ENCODE assay signal across 1 cellular context in the genomic region with DNA sequence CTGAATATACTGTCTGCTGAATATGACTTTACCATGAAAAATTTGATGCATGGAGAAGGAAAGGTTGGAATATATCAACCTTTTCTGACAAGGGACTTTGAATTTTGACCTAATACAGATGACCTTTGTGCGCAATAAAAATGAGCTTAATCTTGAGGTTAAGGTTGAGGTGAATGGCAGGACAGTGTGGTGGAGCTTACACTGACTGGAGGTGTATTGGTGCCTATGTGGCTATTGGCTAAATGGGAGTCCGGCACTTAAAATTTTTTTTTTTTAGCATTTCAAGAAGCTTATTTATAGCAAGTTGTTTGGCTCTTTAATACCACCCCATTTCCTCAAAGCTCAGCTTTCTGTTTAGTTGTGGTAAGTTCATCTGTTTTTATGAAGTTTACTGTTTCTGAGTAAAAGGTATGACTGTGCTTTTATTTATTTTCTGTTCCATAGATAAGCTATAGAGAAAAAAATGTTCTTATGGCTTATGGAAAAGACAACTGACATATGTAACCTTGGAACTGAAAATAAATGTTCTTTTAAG.
A peak's percentile ranks its signal among the peaks of the same experiment; 100 is the strongest.
TF ChIP-seq lines count a peak whose summit lies in the region.

No MANE protein-coding gene starts in this region.

TF ChIP-seq in HEK293, 187 proteins besides CTCF, POLR2A, EP300 and RAD21 (continued from another document):
- TF ChIP-seq, protein P1, sequence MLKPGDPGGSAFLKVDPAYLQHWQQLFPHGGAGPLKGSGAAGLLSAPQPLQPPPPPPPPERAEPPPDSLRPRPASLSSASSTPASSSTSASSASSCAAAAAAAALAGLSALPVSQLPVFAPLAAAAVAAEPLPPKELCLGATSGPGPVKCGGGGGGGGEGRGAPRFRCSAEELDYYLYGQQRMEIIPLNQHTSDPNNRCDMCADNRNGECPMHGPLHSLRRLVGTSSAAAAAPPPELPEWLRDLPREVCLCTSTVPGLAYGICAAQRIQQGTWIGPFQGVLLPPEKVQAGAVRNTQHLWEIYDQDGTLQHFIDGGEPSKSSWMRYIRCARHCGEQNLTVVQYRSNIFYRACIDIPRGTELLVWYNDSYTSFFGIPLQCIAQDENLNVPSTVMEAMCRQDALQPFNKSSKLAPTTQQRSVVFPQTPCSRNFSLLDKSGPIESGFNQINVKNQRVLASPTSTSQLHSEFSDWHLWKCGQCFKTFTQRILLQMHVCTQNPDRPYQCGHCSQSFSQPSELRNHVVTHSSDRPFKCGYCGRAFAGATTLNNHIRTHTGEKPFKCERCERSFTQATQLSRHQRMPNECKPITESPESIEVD (tag by site-specific recombination; IDR thresholded peaks at IDR 0.05), result 0 out of 2 replicates have a peak, but pooled peaks have one; percentile 14
- TF ChIP-seq MZF1 (tag by site-specific recombination; IDR thresholded peaks at IDR 0.05; ENCODE audit: borderline replicate concordance), result no peak
- TF ChIP-seq, protein P2, sequence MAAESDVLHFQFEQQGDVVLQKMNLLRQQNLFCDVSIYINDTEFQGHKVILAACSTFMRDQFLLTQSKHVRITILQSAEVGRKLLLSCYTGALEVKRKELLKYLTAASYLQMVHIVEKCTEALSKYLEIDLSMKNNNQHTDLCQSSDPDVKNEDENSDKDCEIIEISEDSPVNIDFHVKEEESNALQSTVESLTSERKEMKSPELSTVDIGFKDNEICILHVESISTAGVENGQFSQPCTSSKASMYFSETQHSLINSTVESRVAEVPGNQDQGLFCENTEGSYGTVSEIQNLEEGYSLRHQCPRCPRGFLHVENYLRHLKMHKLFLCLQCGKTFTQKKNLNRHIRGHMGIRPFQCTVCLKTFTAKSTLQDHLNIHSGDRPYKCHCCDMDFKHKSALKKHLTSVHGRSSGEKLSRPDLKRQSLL (tag by site-specific recombination; IDR thresholded peaks at IDR 0.05), result no peak
